Comparison of ENCODE assay signal across 8 cellular contexts in genomic region chr10:57579926-57580325, GRCh38.
DNase-seq lines count a peak whose midpoint lies in the region; ATAC-seq, FAIRE-seq and TF ChIP-seq lines count a peak whose summit lies in the region.

No MANE protein-coding gene starts in this region.

- FAIRE-seq in kidney (lab: Jason Lieb, UNC) (no peak), GM12891 (lab: Jason Lieb, UNC) (no peak)

- ATAC-seq in HG02588 (IDR thresholded peaks at IDR 0.05; ENCODE audit: unreplicated experiment): peak; percentile 47

- BruUV-seq in Calu3 (replicated peaks; lab: Mats Ljungman, UMichigan): no TSS peak

- intact Hi-C loops in Calu3 (cut with micrococcal nuclease; ENCODE audit: unreplicated experiment) (loop anchor here (1.0 to 2.0 kb wide), 4 partner anchors 77 to 573 kb away; no protein-coding TSS in a partner anchor), kidney (cut with DNase I) (no loop called here)

- no peak overlapping the region for H3K4me3 ChIP-seq in kidney (ENCODE audit: low read length in 2 of 2)

- CTCF ChIA-PET in Calu3 (lab: Charles Lee): interaction anchor here (1.9 kb wide), 1 partner anchor 77 kb away, joined by 14 read pairs; no protein-coding TSS in a partner anchor

- DNase-seq in Calu3: peak; percentile 51
- DNase-seq in SK-MEL-5 (ENCODE audit: low read depth, low spot score): peak; percentile 59
- DNase-seq in kidney: no peak
- no peak for DNase-seq in GM12891 (ENCODE audit: insufficient read length, low spot score)
- no peak for DNase-seq in DMS79 (lab: John Stamatoyannopoulos, UW)
- no peak for DNase-seq in middle frontal gyrus (ENCODE audit: extremely low spot score, low spot score)
- no peak for DNase-seq in cortex of kidney (lab: John Stamatoyannopoulos, UW)

- in situ Hi-C loops in SK-MEL-5 (cut with HindIII; ENCODE audit: low pct_unique_long_range_greater_than_20kb, low sequenced_read_pairs): no loop called here

- peaks cover 8% of the 10 kb centered on the region for H3K9me3 Mint-ChIP-seq in Calu3 (ENCODE audit: low read depth, unreplicated experiment)

- H3K36me3 ChIP-seq in kidney (ENCODE audit: control insufficient read depth in 1 of 2, insufficient read depth in 2 of 2, low read length in 2 of 2): no peaks in the 10 kb centered on the region

- no peak overlapping the region for H3K27ac ChIP-seq in kidney (ENCODE audit: low read depth in 2 of 2, low read length in 2 of 2)

- no peaks in the 10 kb centered on the region for H3K4me1 ChIP-seq in kidney (ENCODE audit: control insufficient read depth in 1 of 2, insufficient read depth in 1 of 2, low read depth in 1 of 2, low read length in 2 of 2)

- TF ChIP-seq POLR2A in GM12891 (IDR thresholded peaks at IDR 0.05; ENCODE audit: low read depth, low read length): no peak

- H3K36me3 Mint-ChIP-seq in Calu3 (ENCODE audit: insufficient read depth, unreplicated experiment): no peaks in the 10 kb centered on the region

- H3K27me3 Mint-ChIP-seq in Calu3 (ENCODE audit: unreplicated experiment): no peaks in the 10 kb centered on the region

- H3K9me3 ChIP-seq in kidney (ENCODE audit: control insufficient read depth in 1 of 2, low read length in 2 of 2): peaks cover 0 to 3% of the 10 kb centered on the region in 2 donors

- H3K9ac ChIP-seq in kidney (ENCODE audit: low read length in 2 of 2): no peak overlapping the region

- peak overlapping the region; percentile 42 for H3K27ac Mint-ChIP-seq in Calu3 (ENCODE audit: unreplicated experiment)

- H3K4me3 Mint-ChIP-seq in Calu3 (ENCODE audit: low read depth, unreplicated experiment): no peak overlapping the region

- TF ChIP-seq CTCF in Calu3 (IDR thresholded peaks at IDR 0.05; ENCODE audit: unreplicated experiment): peak; percentile 62
- peak; percentile 51 for TF ChIP-seq CTCF in kidney (IDR thresholded peaks at IDR 0.05; ENCODE audit: borderline replicate concordance, extremely low read depth, insufficient read depth)

- H3K4me1 Mint-ChIP-seq in Calu3 (ENCODE audit: low read depth, unreplicated experiment): no peaks in the 10 kb centered on the region

TF ChIP-seq in GM12891, 5 proteins besides CTCF, POLR2A, EP300 and RAD21:
- no peak for TF ChIP-seq PAX5 (IDR thresholded peaks at IDR 0.05; ENCODE audit: insufficient read depth, low read length, severe bottlenecking)
- TF ChIP-seq TAF1 (IDR thresholded peaks at IDR 0.05; ENCODE audit: low read depth, low read length): no peak
- no peak for TF ChIP-seq POU2F2 (IDR thresholded peaks at IDR 0.05; ENCODE audit: low read depth, low read length)
- no peak for TF ChIP-seq SPI1 (IDR thresholded peaks at IDR 0.05; ENCODE audit: low read depth, low read length)

Comparison
In these comparisons a context has a peak if more than half of its experiments do, and no peak if none do; other contexts are left out.
1. DNase-seq: peak in Calu3 (single experiment) and SK-MEL-5 (single experiment); none in kidney (single experiment), GM12891 (single experiment), DMS79 (single experiment), middle frontal gyrus (single experiment) and cortex of kidney (single experiment).